ENCODE assay signal across 15 cellular contexts in genomic region chr19:12656899-12657571, GRCh38. TPM values are rescaled to one million over a fixed set of nuclear protein-coding genes. Genes with fewer than 3 reads are reported as not detected.
DNase-seq lines count a peak whose midpoint lies in the region; ATAC-seq and TF ChIP-seq lines count a peak whose summit lies in the region.
"Had no signal": no experiment of that assay in that cellular context is flagged by ENCODE, and none has a peak within 500 bp of the region (broad histone marks: within the 10 kb centered on the region; RNA-seq: fewer than 3 reads in every experiment).

No MANE protein-coding gene starts in this region.

- no peaks in the 10 kb centered on the region for H3K27me3 Mint-ChIP-seq in activated CD8-positive, alpha-beta T cell treated with anti-CD3 and anti-CD28 coated beads, Interleukin-2, amount 10 ng/mL, durations not matched to agents 7 days and 5 days (ENCODE audit: low read depth)
- H3K27me3 Mint-ChIP-seq in memory B cell: no peaks in the 10 kb centered on the region
- H3K27me3 Mint-ChIP-seq: stimulated activated naive CD8-positive, alpha-beta T cell treated with anti-CD3 and anti-CD28 coated beads, Interleukin-15, Interleukin-2, amounts not matched to agents 100 ng/mL and 50 ng/mL, for 24 hours had no signal

- H3K9me3 Mint-ChIP-seq in activated CD8-positive, alpha-beta T cell treated with anti-CD3 and anti-CD28 coated beads, Interleukin-2, amount 10 ng/mL, durations not matched to agents 7 days and 5 days (ENCODE audit: insufficient read depth): no peaks in the 10 kb centered on the region
- H3K9me3 Mint-ChIP-seq in memory B cell: no peaks in the 10 kb centered on the region
- H3K9me3 Mint-ChIP-seq: stimulated activated naive CD8-positive, alpha-beta T cell treated with anti-CD3 and anti-CD28 coated beads, Interleukin-15, Interleukin-2, amounts not matched to agents 100 ng/mL and 50 ng/mL, for 24 hours had no signal

- no peak overlapping the region for H3K27ac Mint-ChIP-seq in activated CD8-positive, alpha-beta T cell treated with anti-CD3 and anti-CD28 coated beads, Interleukin-2, amount 10 ng/mL, durations not matched to agents 7 days and 5 days
- no peak overlapping the region for H3K27ac Mint-ChIP-seq in memory B cell
- H3K27ac Mint-ChIP-seq: stimulated activated naive CD8-positive, alpha-beta T cell treated with anti-CD3 and anti-CD28 coated beads, Interleukin-15, Interleukin-2, amounts not matched to agents 100 ng/mL and 50 ng/mL, for 24 hours had no signal

- DNase-seq in AG20443 (ENCODE audit: low spot score) (peak; percentile 35), ELF-1 (ENCODE audit: low read depth, low spot score) (peak; percentile 61), memory B cell (ENCODE audit: low spot score in 2 of 2) (no peak), gastrocnemius medialis (no peak), dermis blood vessel endothelial cell (no peak), stomach (no peak)
- no peak for DNase-seq in activated CD8-positive, alpha-beta T cell treated with anti-CD3 and anti-CD28 coated beads, Interleukin-2, amount 10 ng/mL, durations not matched to agents 7 days and 5 days
- DNase-seq: EL, foreskin fibroblast, NCI-H187 treated with DMSO at 0.1 percent for 48 hours had no signal

- in situ Hi-C loops in gastrocnemius medialis (cut with MboI; ENCODE audit: low sequenced_read_pairs in 4 of 4): no loop called here

- H3K27ac ChIP-seq in gastrocnemius medialis (no peak overlapping the region), stomach (no peak overlapping the region)
- H3K27ac ChIP-seq: SJCRH30 had no signal

- no peaks in the 10 kb centered on the region for H3K4me1 Mint-ChIP-seq in activated CD8-positive, alpha-beta T cell treated with anti-CD3 and anti-CD28 coated beads, Interleukin-2, amount 10 ng/mL, durations not matched to agents 7 days and 5 days (ENCODE audit: low read depth)
- peaks cover 13% of the 10 kb centered on the region for H3K4me1 Mint-ChIP-seq in memory B cell
- H3K4me1 Mint-ChIP-seq: CD14-positive monocyte had no signal

- ATAC-seq in activated CD8-positive, alpha-beta T cell treated with anti-CD3 and anti-CD28 coated beads, Interleukin-2, amount 10 ng/mL, durations not matched to agents 7 days and 5 days: peak; percentile 35
- ATAC-seq in memory B cell (ENCODE audit: low read depth) (peak; percentile 19), gastrocnemius medialis (no peak)

- CTCF ChIA-PET in activated CD8-positive, alpha-beta T cell treated with anti-CD3 and anti-CD28 coated beads, Interleukin-2, amount 10 ng/mL, durations not matched to agents 7 days and 5 days (lab: Charles Lee): interaction anchor here (1.3 to 1.4 kb wide), 2 partner anchors 15 to 17 kb away, joined by 3 read pairs; no protein-coding TSS in a partner anchor

- TF ChIP-seq EP300 in stomach (IDR thresholded peaks at IDR 0.05): no peak

- TF ChIP-seq POLR2A in gastrocnemius medialis (IDR thresholded peaks at IDR 0.05) (no peak), stomach (IDR thresholded peaks at IDR 0.05) (no peak)

- no peak overlapping the region for H3K4me3 ChIP-seq in gastrocnemius medialis
- no peak overlapping the region for H3K4me3 ChIP-seq in stomach
- H3K4me3 ChIP-seq: SJCRH30 had no signal

- H3K36me3 Mint-ChIP-seq in activated CD8-positive, alpha-beta T cell treated with anti-CD3 and anti-CD28 coated beads, Interleukin-2, amount 10 ng/mL, durations not matched to agents 7 days and 5 days (ENCODE audit: low read depth): peaks cover 50% of the 10 kb centered on the region
- peaks cover 39% of the 10 kb centered on the region for H3K36me3 Mint-ChIP-seq in memory B cell

- no peaks in the 10 kb centered on the region for H3K4me1 ChIP-seq in gastrocnemius medialis
- no peaks in the 10 kb centered on the region for H3K4me1 ChIP-seq in stomach
- H3K4me1 ChIP-seq: SJCRH30 had no signal

- TF ChIP-seq CTCF in gastrocnemius medialis (IDR thresholded peaks at IDR 0.05 in 4 of 5, conservative IDR thresholded peaks at IDR 0.05 in 1 of 5) (no peak), stomach (IDR thresholded peaks at IDR 0.05) (no peak)

- no peak overlapping the region for H3K4me3 Mint-ChIP-seq in activated CD8-positive, alpha-beta T cell treated with anti-CD3 and anti-CD28 coated beads, Interleukin-2, amount 10 ng/mL, durations not matched to agents 7 days and 5 days
- no peak overlapping the region for H3K4me3 Mint-ChIP-seq in memory B cell
- H3K4me3 Mint-ChIP-seq: CD14-positive monocyte; stimulated activated naive CD8-positive, alpha-beta T cell treated with anti-CD3 and anti-CD28 coated beads, Interleukin-15, Interleukin-2, amounts not matched to agents 100 ng/mL and 50 ng/mL, for 24 hours had no signal

- intact Hi-C loops in gastrocnemius medialis (cut with DNase I; ENCODE audit: low total_unique reads) (no loop called here), stomach (cut with DNase I; ENCODE audit: low total_unique reads) (no loop called here)

- H3K36me3 ChIP-seq in gastrocnemius medialis: peaks cover 0 to 70% of the 10 kb centered on the region in 2 donors
- peaks cover 39 to 92% (median 87%) of the 10 kb centered on the region in 4 donors for H3K36me3 ChIP-seq in stomach

- H3K27me3 ChIP-seq in gastrocnemius medialis (no peaks in the 10 kb centered on the region), stomach (no peaks in the 10 kb centered on the region)
- H3K27me3 ChIP-seq: SJCRH30 had no signal

- 70 to 76% (median 74%) methylated on average over 42 to 50 of the region's 50 CpGs for WGBS in stomach, 5 donors

- H3K9me3 ChIP-seq in gastrocnemius medialis: no peaks in the 10 kb centered on the region
- no peaks in the 10 kb centered on the region for H3K9me3 ChIP-seq in stomach
- H3K9me3 ChIP-seq: SJCRH30 had no signal

- POLR2A ChIA-PET in activated CD8-positive, alpha-beta T cell treated with anti-CD3 and anti-CD28 coated beads, Interleukin-2, amount 10 ng/mL, durations not matched to agents 7 days and 5 days (lab: Charles Lee): no interaction called here

RNA-seq across cellular contexts. Expression of gene MAN2B1, which starts 9.5 kb away (rescaled TPM):
- total RNA-seq in activated CD8-positive, alpha-beta T cell treated with anti-CD3 and anti-CD28 coated beads, Interleukin-2, amount 10 ng/mL, durations not matched to agents 7 days and 5 days: 100 to 1,000 TPM in 1 of 2 experiments, 10 to 100 TPM in 1; 95.5 to 102 TPM
- total RNA-seq in gastrocnemius medialis (10 to 100 TPM; 18.0 to 34.2 (median 29.3) TPM), dermis blood vessel endothelial cell (59.7 and 66.4 TPM in 2 replicates), stomach (100 to 1,000 TPM in 4 of 5 donors, 10 to 100 TPM in 1; 41.7 to 429 (median 117) TPM)
- 10 to 100 TPM; 20.6 to 59.0 (median 42.1) TPM for polyA plus RNA-seq in stomach

RNA-seq across cellular contexts. Expression of gene WDR83, which starts 9.6 kb away (rescaled TPM):
- 10 to 100 TPM; 16.4 to 19.4 TPM for total RNA-seq in activated CD8-positive, alpha-beta T cell treated with anti-CD3 and anti-CD28 coated beads, Interleukin-2, amount 10 ng/mL, durations not matched to agents 7 days and 5 days
- 1 to 10 TPM; 2.2 to 8.4 (median 3.7) TPM for total RNA-seq in gastrocnemius medialis
- 6.3 and 8.3 TPM in 2 replicates for total RNA-seq in dermis blood vessel endothelial cell
- total RNA-seq in stomach: 10 to 100 TPM in 1 of 5 donors, 1 to 10 TPM in 4; 1.4 to 12.9 (median 9.6) TPM
- polyA plus RNA-seq in stomach: 10 to 100 TPM; 20.6 to 33.4 (median 32.7) TPM

RNA-seq across cellular contexts. Expression of gene DHPS, which starts 24.6 kb away (rescaled TPM):
- 100 to 1,000 TPM; 109 to 121 TPM for total RNA-seq in activated CD8-positive, alpha-beta T cell treated with anti-CD3 and anti-CD28 coated beads, Interleukin-2, amount 10 ng/mL, durations not matched to agents 7 days and 5 days
- total RNA-seq in gastrocnemius medialis (100 to 1,000 TPM; 115 to 184 (median 127) TPM), dermis blood vessel endothelial cell (52.9 and 53.0 TPM in 2 replicates), stomach (100 to 1,000 TPM in 2 of 5 donors, 10 to 100 TPM in 3; 51.7 to 287 (median 82.6) TPM)
- polyA plus RNA-seq in stomach: 10 to 100 TPM; 65.1 to 76.0 (median 75.0) TPM

RNA-seq across cellular contexts. Expression of gene GNG14, which starts 30.8 kb away (rescaled TPM):
- total RNA-seq in activated CD8-positive, alpha-beta T cell treated with anti-CD3 and anti-CD28 coated beads, Interleukin-2, amount 10 ng/mL, durations not matched to agents 7 days and 5 days: not detected
- not detected for total RNA-seq in gastrocnemius medialis
- not detected in 2 replicates for total RNA-seq in dermis blood vessel endothelial cell
- not detected for total RNA-seq in stomach
- polyA plus RNA-seq in stomach: not detected
- total RNA-seq: astrocyte, pulmonary artery endothelial cell, SJCRH30 had no signal
- polyA plus RNA-seq: CD14-positive monocyte had no signal

RNA-seq across cellular contexts. Expression of gene FBXW9, which starts 39.4 kb away (rescaled TPM):
- 1 to 10 TPM; 6.0 to 6.1 TPM for total RNA-seq in activated CD8-positive, alpha-beta T cell treated with anti-CD3 and anti-CD28 coated beads, Interleukin-2, amount 10 ng/mL, durations not matched to agents 7 days and 5 days
- 1 to 10 TPM; 2.5 to 5.8 (median 3.3) TPM for total RNA-seq in gastrocnemius medialis
- total RNA-seq in dermis blood vessel endothelial cell: 5.8 and 8.0 TPM in 2 replicates
- 10 to 100 TPM in 1 of 5 donors, 1 to 10 TPM in 3, under 1 TPM in 1; 0.29 to 10.9 (median 2.7) TPM for total RNA-seq in stomach
- polyA plus RNA-seq in stomach: 1 to 10 TPM; 4.6 to 9.8 (median 5.8) TPM

Comparison
In these comparisons a context has a peak if more than half of its experiments do, and no peak if none do; other contexts are left out.
1. DNase-seq: peak in AG20443 (single experiment) and ELF-1 (single experiment); none in activated CD8-positive, alpha-beta T cell treated with anti-CD3 and anti-CD28 coated beads, Interleukin-2, amount 10 ng/mL, durations not matched to agents 7 days and 5 days (single experiment), memory B cell (0 of 2), gastrocnemius medialis (0 of 2), dermis blood vessel endothelial cell (single experiment) and stomach (single experiment).
2. ATAC-seq: peak in activated CD8-positive, alpha-beta T cell treated with anti-CD3 and anti-CD28 coated beads, Interleukin-2, amount 10 ng/mL, durations not matched to agents 7 days and 5 days (single experiment) and memory B cell (single experiment); none in gastrocnemius medialis (0 of 2).